18 cellular contexts compared by ENCODE assay signal in genomic region chr9:128416014-128416413, GRCh38. TPM values are rescaled to one million over a fixed set of nuclear protein-coding genes. Genes with fewer than 3 reads are reported as not detected.
DNase-seq lines count a peak whose midpoint lies in the region; ATAC-seq, FAIRE-seq and TF ChIP-seq lines count a peak whose summit lies in the region.
"Had no signal": no experiment of that assay in that cellular context is flagged by ENCODE, and none has a peak within 500 bp of the region (broad histone marks: within the 10 kb centered on the region; RNA-seq: fewer than 3 reads in every experiment).

No MANE protein-coding gene starts in this region.

- POLR2A ChIA-PET in HepG2 (lab: Yijun Ruan, JAX), result interaction anchor here (0.5 kb wide), 1 partner anchor 116 kb away, joined by 5 read pairs; no protein-coding TSS in a partner anchor
- POLR2A ChIA-PET in SK-N-SH (lab: Yijun Ruan, JAX), result no interaction called here

- no TSS peak for BruUV-seq in HepG2 (replicated peaks; lab: Mats Ljungman, UMichigan)

- intact Hi-C loops in HepG2 (cut with micrococcal nuclease; ENCODE audit: unreplicated experiment) (no loop called here), right lobe of liver (cut with DNase I) (loop anchor here in 1 of 2 donors (10.0 kb wide), 1 partner anchor 51 kb away; no protein-coding TSS in a partner anchor)

- CTCF ChIA-PET in HepG2 (lab: Yijun Ruan, JAX; ENCODE audit: low intra/inter-chr PET ratio, low total read pairs), result no interaction called here
- CTCF ChIA-PET in SK-N-SH (lab: Yijun Ruan, JAX), result interaction anchor here (1.4 kb wide), 1 partner anchor 23 kb away, joined by 5 read pairs; no protein-coding TSS in a partner anchor

- H3K9me3 ChIP-seq in HepG2 (ENCODE audit: low read length) (no peaks in the 10 kb centered on the region), right lobe of liver (no peaks in the 10 kb centered on the region), SK-N-SH (no peaks in the 10 kb centered on the region)
- H3K9me3 ChIP-seq: mucosa of descending colon, SJSA1 had no signal

- FAIRE-seq in HepG2 (lab: Jason Lieb, UNC), result no peak
- FAIRE-seq: colon, kidney, TTC549 had no signal

- H4K20me1 ChIP-seq in HepG2 (ENCODE audit: insufficient read depth, low read length), result no peaks in the 10 kb centered on the region
- H4K20me1 ChIP-seq in SK-N-SH (ENCODE audit: insufficient read depth), result no peaks in the 10 kb centered on the region

- peak overlapping the region; percentile 41 for H3K4me3 Mint-ChIP-seq in mesothelial cell of epicardium
- H3K4me3 Mint-ChIP-seq: activated T-cell treated with anti-CD3 and anti-CD28 coated beads, Interleukin-2, amount 50 U/mL, for 72 hours had no signal

- no peaks in the 10 kb centered on the region for H3K36me3 Mint-ChIP-seq in mesothelial cell of epicardium

- H3K9ac ChIP-seq in HepG2 (ENCODE audit: insufficient read depth, low read depth, low read length), result no peak overlapping the region
- H3K9ac ChIP-seq in SK-N-SH, result no peak overlapping the region

- H3K9me3 Mint-ChIP-seq in mesothelial cell of epicardium, result no peaks in the 10 kb centered on the region
- H3K9me3 Mint-ChIP-seq: activated T-cell treated with anti-CD3 and anti-CD28 coated beads, Interleukin-2, amount 50 U/mL, for 72 hours had no signal

- H3K4me1 ChIP-seq in HepG2 (ENCODE audit: insufficient read depth, low read length) (peaks cover 40% of the 10 kb centered on the region), right lobe of liver (peaks cover 0 to 11% (median 0%) of the 10 kb centered on the region in 4 donors), SK-N-SH (ENCODE audit: control insufficient read depth in 1 of 2, insufficient read depth in 2 of 2, low read depth in 1 of 2, low read length in 1 of 2) (peaks cover 0 to 10% of the 10 kb centered on the region in 2 experiments; a peak in 1 of 4 replicates)

- H3F3A ChIP-seq in SK-N-SH (replicated peaks; ENCODE audit: insufficient read depth), result no peaks in the 10 kb centered on the region

- H3K27ac ChIP-seq in HepG2 (ENCODE audit: extremely low read length, insufficient read depth, low read length) (no peak overlapping the region), right lobe of liver (no peak overlapping the region), VCaP (peak overlapping the region; percentile 69), coronary artery (no peak overlapping the region), SK-N-SH (ENCODE audit: low read depth in 2 of 2, low read length in 1 of 2) (no peak overlapping the region)
- H3K27ac ChIP-seq: SJSA1 had no signal

- H3K4me2 ChIP-seq in HepG2 (ENCODE audit: low read depth, low read length) (no peak overlapping the region), SK-N-SH (no peak overlapping the region)

- TF ChIP-seq POLR2A in HepG2 (IDR thresholded peaks at IDR 0.05; ENCODE audit: insufficient read depth in 1 of 2, low read depth in 2 of 2, low read length in 2 of 2) (no peak), right lobe of liver (IDR thresholded peaks at IDR 0.05) (no peak)

- peaks cover 8% of the 10 kb centered on the region for H3K27me3 Mint-ChIP-seq in mesothelial cell of epicardium (ENCODE audit: low read depth)

- no peaks in the 10 kb centered on the region for H3K9me2 ChIP-seq in SK-N-SH

- no peaks in the 10 kb centered on the region for H3K79me2 ChIP-seq in HepG2 (ENCODE audit: insufficient read depth, low read length)
- peaks cover under 1% of the 10 kb centered on the region; the same call in 1 of the 2 replicates for H3K79me2 ChIP-seq in SK-N-SH (ENCODE audit: insufficient read depth)

- H3K36me3 ChIP-seq in HepG2 (replicated peaks in 1 of 2; ENCODE audit: control insufficient read depth in 1 of 2, insufficient read depth in 2 of 2, low read length in 2 of 2) (no peaks in the 10 kb centered on the region), right lobe of liver (no peaks in the 10 kb centered on the region), SK-N-SH (replicated peaks in 1 of 2; ENCODE audit: control insufficient read depth in 1 of 2, insufficient read depth in 2 of 2, low read length in 1 of 2) (no peaks in the 10 kb centered on the region)
- H3K36me3 ChIP-seq: SJSA1 had no signal

- H3K27me3 ChIP-seq in HepG2 (ENCODE audit: control insufficient read depth in 1 of 2, insufficient read depth in 2 of 2, low read length in 2 of 2) (peaks cover 4 to 8% of the 10 kb centered on the region in 2 experiments; a peak in 3 of 5 replicates), right lobe of liver (no peaks in the 10 kb centered on the region), SK-N-SH (ENCODE audit: insufficient read depth) (no peaks in the 10 kb centered on the region; the same call in 1 of the 2 replicates)
- H3K27me3 ChIP-seq: SJSA1 had no signal

- 71% methylated on average over 6 of the region's 6 CpGs for WGBS in HepG2 (ENCODE audit: low lambda C conversion rate)
- 45% methylated on average over 5 of the region's 6 CpGs for WGBS in right lobe of liver (ENCODE audit: insufficient coverage, low coverage, low lambda C conversion rate, missing lambda C conversion rate)
- WGBS in SK-N-SH (ENCODE audit: low lambda C conversion rate), result 78% methylated on average over 6 of the region's 6 CpGs

- H3K4me3 ChIP-seq in HepG2 (replicated peaks in 1 of 3; ENCODE audit: insufficient read depth in 1 of 3, low read depth in 2 of 3, low read length in 3 of 3) (no peak overlapping the region), right lobe of liver (no peak overlapping the region), coronary artery (no peak overlapping the region), SK-N-SH (ENCODE audit: low read depth in 2 of 2, low read length in 1 of 2) (no peak overlapping the region)
- H3K4me3 ChIP-seq: mucosa of descending colon, SJSA1 had no signal

- in situ Hi-C loops in HepG2 (cut with HindIII; ENCODE audit: extremely low pct_ligation_motif_present, low pct_unique_long_range_greater_than_20kb), result no loop called here

- TF ChIP-seq RAD21 in HepG2 (CRISPR knock-in tag; IDR thresholded peaks at IDR 0.05), result no peak
- TF ChIP-seq RAD21 in SK-N-SH (IDR thresholded peaks at IDR 0.05; ENCODE audit: low read length), result no peak

- TF ChIP-seq EP300 in HepG2 (IDR thresholded peaks at IDR 0.05; ENCODE audit: low read depth in 2 of 2, low read length in 2 of 2) (no peak), HepG2 (CRISPR knock-in tag; IDR thresholded peaks at IDR 0.05; ENCODE audit: borderline replicate concordance) (no peak), SK-N-SH (IDR thresholded peaks at IDR 0.05; ENCODE audit: borderline replicate concordance in 1 of 2, low read depth in 1 of 2, low read length in 1 of 2) (no peak)

- DNase-seq in HepG2 (ENCODE audit: low spot score), result no peak
- DNase-seq in right lobe of liver, result no peak
- peak in 1 of 2 experiments; percentile 66 for DNase-seq in mesothelial cell of epicardium (ENCODE audit: low spot score in 2 of 2, unreplicated experiment in 2 of 2)
- DNase-seq in LoVo (ENCODE audit: low spot score), result no peak
- DNase-seq in coronary artery (ENCODE audit: low spot score), result no peak
- DNase-seq in SK-N-SH, result no peak
- DNase-seq: activated CD4-positive, alpha-beta T cell treated with anti-CD3 and anti-CD28 coated beads, Interleukin-2, amount 50 U/mL, for 4 hours; activated T-cell treated with anti-CD3 and anti-CD28 coated beads, Interleukin-2, amount 50 U/mL, for 72 hours; kidney; mucosa of descending colon; NCI-H2107; NK-92 treated with Interleukin-12 subunit alpha and Interleukin-12 subunit beta, amount 100 ng/mL, for 24 hours had no signal

- peaks cover 36% of the 10 kb centered on the region for H3K4me1 Mint-ChIP-seq in mesothelial cell of epicardium

- peak overlapping the region; percentile 97 for H3K27ac Mint-ChIP-seq in mesothelial cell of epicardium
- H3K27ac Mint-ChIP-seq: activated T-cell treated with anti-CD3 and anti-CD28 coated beads, Interleukin-2, amount 50 U/mL, for 72 hours had no signal

- no peak for ATAC-seq in HepG2
- no peak for ATAC-seq in right lobe of liver
- no peak for ATAC-seq in HG03439 (IDR thresholded peaks at IDR 0.05; ENCODE audit: unreplicated experiment)
- ATAC-seq: activated T-cell treated with anti-CD3 and anti-CD28 coated beads, Interleukin-2, amount 50 U/mL, for 72 hours; esophagus mucosa had no signal

- TF ChIP-seq CTCF in HepG2 (CRISPR knock-in tag; IDR thresholded peaks at IDR 0.05) (no peak), right lobe of liver (IDR thresholded peaks at IDR 0.05) (no peak), VCaP (conservative IDR thresholded peaks at IDR 0.05) (no peak), mesothelial cell of epicardium (IDR thresholded peaks at IDR 0.05; ENCODE audit: unreplicated experiment) (no peak), coronary artery (IDR thresholded peaks at IDR 0.05) (no peak), SK-N-SH (IDR thresholded peaks at IDR 0.05) (no peak)

- H2AFZ ChIP-seq in HepG2 (ENCODE audit: low read length) (no peak overlapping the region), SK-N-SH (ENCODE audit: low read depth) (no peak overlapping the region)

RNA-seq across cellular contexts. Expression of gene CERCAM, which starts 4.6 kb away (rescaled TPM):
- total RNA-seq in HepG2 (2016; rRNA removed; fragmentation: Illumina TruSeq; extraction: Trizol), result 4.2 and 9.0 TPM in 2 replicates
- total RNA-seq in HepG2 (2016; cell fraction: cytosol; rRNA removed; fragmentation: Illumina TruSeq; extraction: Trizol; ENCODE audit: low read depth), result 3.2 and 3.4 TPM in 2 replicates
- total RNA-seq in HepG2 (2016; cell fraction: insoluble cytoplasmic fraction; rRNA removed; fragmentation: Illumina TruSeq; extraction: Trizol), result 2.8 and 8.0 TPM in 2 replicates
- total RNA-seq in HepG2 (2016; cell fraction: membrane; rRNA removed; fragmentation: Illumina TruSeq; extraction: Trizol), result 5.1 TPM in 2 replicates
- total RNA-seq in HepG2 (2016; cell fraction: nucleus; rRNA removed; fragmentation: Illumina TruSeq; extraction: Trizol), result 10.5 and 11.6 TPM in 2 replicates
- 17.1 and 19.6 TPM in 2 replicates for polyA plus RNA-seq in HepG2 (2011; rRNA removed)
- 15.6 and 24.7 TPM in 2 replicates for polyA plus RNA-seq in HepG2 (2011; cell fraction: cytosol; rRNA removed)
- 52.1 and 62.8 TPM in 2 replicates for polyA plus RNA-seq in HepG2 (2011; cell fraction: nucleus; rRNA removed)
- polyA plus RNA-seq in HepG2 (2012), result 5.9 and 7.0 TPM in 2 replicates
- polyA plus RNA-seq in HepG2 (2016; cell fraction: cytosol; fragmentation: Illumina TruSeq; extraction: Trizol; ENCODE audit: low read depth), result 4.7 and 5.3 TPM in 2 replicates
- polyA plus RNA-seq in HepG2 (2016; cell fraction: insoluble cytoplasmic fraction; fragmentation: Illumina TruSeq; extraction: Trizol; ENCODE audit: low read depth), result 3.9 and 4.0 TPM in 2 replicates
- polyA plus RNA-seq in HepG2 (2016; cell fraction: membrane; fragmentation: Illumina TruSeq; extraction: Trizol; ENCODE audit: low read depth), result 6.5 and 7.0 TPM in 2 replicates
- 18.8 and 19.8 TPM in 2 replicates for polyA plus RNA-seq in HepG2 (2016; cell fraction: nucleus; fragmentation: Illumina TruSeq; extraction: Trizol; ENCODE audit: insufficient read depth, low read depth)
- 1.3 and 29.5 TPM in 2 replicates for polyA minus RNA-seq in HepG2 (2011; rRNA and poly(A)+ RNA removed; ENCODE audit: low replicate concordance)
- 9.5 and 10.8 TPM in 2 replicates for polyA minus RNA-seq in HepG2 (2011; cell fraction: cytosol; rRNA and poly(A)+ RNA removed)
- 8.8 and 10.6 TPM in 2 replicates for polyA minus RNA-seq in HepG2 (2011; cell fraction: nucleus; rRNA and poly(A)+ RNA removed)
- total RNA-seq in right lobe of liver, result 1 to 10 TPM; 1.3 to 3.1 (median 2.2) TPM
- total RNA-seq in mesothelial cell of epicardium, result 134 to 143 TPM (median 141 TPM) in 3 replicates
- polyA plus RNA-seq in SK-N-SH (2012; rRNA removed), result 128 and 131 TPM in 2 replicates
- 57.7 and 89.5 TPM in 2 replicates for polyA plus RNA-seq in SK-N-SH (2012; cell fraction: cytosol; rRNA removed)
- polyA plus RNA-seq in SK-N-SH (2012; cell fraction: nucleus; rRNA removed), result 87.1 and 115 TPM in 2 replicates

RNA-seq across cellular contexts. Expression of gene ODF2, which starts 39.8 kb away (rescaled TPM):
- 28.3 and 31.3 TPM in 2 replicates for total RNA-seq in HepG2 (2016; rRNA removed; fragmentation: Illumina TruSeq; extraction: Trizol)
- 6.8 and 10.0 TPM in 2 replicates for total RNA-seq in HepG2 (2016; cell fraction: cytosol; rRNA removed; fragmentation: Illumina TruSeq; extraction: Trizol; ENCODE audit: low read depth)
- 28.2 and 33.5 TPM in 2 replicates for total RNA-seq in HepG2 (2016; cell fraction: insoluble cytoplasmic fraction; rRNA removed; fragmentation: Illumina TruSeq; extraction: Trizol)
- 17.0 and 17.8 TPM in 2 replicates for total RNA-seq in HepG2 (2016; cell fraction: membrane; rRNA removed; fragmentation: Illumina TruSeq; extraction: Trizol)
- 32.1 and 38.6 TPM in 2 replicates for total RNA-seq in HepG2 (2016; cell fraction: nucleus; rRNA removed; fragmentation: Illumina TruSeq; extraction: Trizol)
- polyA plus RNA-seq in HepG2 (2011; rRNA removed), result 9.8 and 10.0 TPM in 2 replicates
- polyA plus RNA-seq in HepG2 (2011; cell fraction: cytosol; rRNA removed), result 3.3 and 3.7 TPM in 2 replicates
- polyA plus RNA-seq in HepG2 (2011; cell fraction: nucleus; rRNA removed), result 69.5 and 91.8 TPM in 2 replicates
- polyA plus RNA-seq in HepG2 (2012), result 12.4 and 16.5 TPM in 2 replicates
- polyA plus RNA-seq in HepG2 (2016; cell fraction: cytosol; fragmentation: Illumina TruSeq; extraction: Trizol; ENCODE audit: low read depth), result 5.0 TPM in 2 replicates
- 23.7 and 26.7 TPM in 2 replicates for polyA plus RNA-seq in HepG2 (2016; cell fraction: insoluble cytoplasmic fraction; fragmentation: Illumina TruSeq; extraction: Trizol; ENCODE audit: low read depth)
- polyA plus RNA-seq in HepG2 (2016; cell fraction: membrane; fragmentation: Illumina TruSeq; extraction: Trizol; ENCODE audit: low read depth), result 7.9 and 9.5 TPM in 2 replicates
- polyA plus RNA-seq in HepG2 (2016; cell fraction: nucleus; fragmentation: Illumina TruSeq; extraction: Trizol; ENCODE audit: insufficient read depth, low read depth), result 69.2 and 78.2 TPM in 2 replicates
- 4.7 and 19.7 TPM in 2 replicates for polyA minus RNA-seq in HepG2 (2011; rRNA and poly(A)+ RNA removed; ENCODE audit: low replicate concordance)
- polyA minus RNA-seq in HepG2 (2011; cell fraction: cytosol; rRNA and poly(A)+ RNA removed), result 3.1 and 3.5 TPM in 2 replicates
- 13.1 and 15.3 TPM in 2 replicates for polyA minus RNA-seq in HepG2 (2011; cell fraction: nucleus; rRNA and poly(A)+ RNA removed)
- 10 to 100 TPM in 3 of 6 experiments, 1 to 10 TPM in 3; 5.5 to 17.1 (median 10.8) TPM for total RNA-seq in right lobe of liver
- 41.2 to 42.4 TPM (median 42.0 TPM) in 3 replicates for total RNA-seq in mesothelial cell of epicardium
- polyA plus RNA-seq in SK-N-SH (2012; rRNA removed), result 32.7 and 35.7 TPM in 2 replicates
- 27.5 and 27.8 TPM in 2 replicates for polyA plus RNA-seq in SK-N-SH (2012; cell fraction: cytosol; rRNA removed)
- polyA plus RNA-seq in SK-N-SH (2012; cell fraction: nucleus; rRNA removed), result 121 and 162 TPM in 2 replicates

RNA-seq across cellular contexts. Expression of gene URM1, which starts 44.8 kb away (rescaled TPM):
- total RNA-seq in HepG2 (2016; rRNA removed; fragmentation: Illumina TruSeq; extraction: Trizol) (37.1 and 42.1 TPM in 2 replicates), right lobe of liver (10 to 100 TPM; 16.6 to 25.9 (median 22.2) TPM), mesothelial cell of epicardium (46.6 to 54.9 TPM (median 51.5 TPM) in 3 replicates)
- total RNA-seq in HepG2 (2016; cell fraction: cytosol; rRNA removed; fragmentation: Illumina TruSeq; extraction: Trizol; ENCODE audit: low read depth), result 7.2 and 8.5 TPM in 2 replicates
- 34.5 and 46.1 TPM in 2 replicates for total RNA-seq in HepG2 (2016; cell fraction: insoluble cytoplasmic fraction; rRNA removed; fragmentation: Illumina TruSeq; extraction: Trizol)
- total RNA-seq in HepG2 (2016; cell fraction: membrane; rRNA removed; fragmentation: Illumina TruSeq; extraction: Trizol), result 23.0 and 25.4 TPM in 2 replicates
- total RNA-seq in HepG2 (2016; cell fraction: nucleus; rRNA removed; fragmentation: Illumina TruSeq; extraction: Trizol), result 19.0 and 24.0 TPM in 2 replicates
- polyA plus RNA-seq in HepG2 (2011; rRNA removed) (41.3 and 51.5 TPM in 2 replicates), SK-N-SH (2012; rRNA removed) (58.9 and 61.5 TPM in 2 replicates)
- 28.0 and 37.2 TPM in 2 replicates for polyA plus RNA-seq in HepG2 (2011; cell fraction: cytosol; rRNA removed)
- polyA plus RNA-seq in HepG2 (2011; cell fraction: nucleus; rRNA removed), result 80.9 and 98.9 TPM in 2 replicates
- 44.2 and 48.1 TPM in 2 replicates for polyA plus RNA-seq in HepG2 (2012)
- polyA plus RNA-seq in HepG2 (2016; cell fraction: cytosol; fragmentation: Illumina TruSeq; extraction: Trizol; ENCODE audit: low read depth), result 12.6 and 15.0 TPM in 2 replicates
- 55.0 and 56.0 TPM in 2 replicates for polyA plus RNA-seq in HepG2 (2016; cell fraction: insoluble cytoplasmic fraction; fragmentation: Illumina TruSeq; extraction: Trizol; ENCODE audit: low read depth)
- 24.9 and 27.1 TPM in 2 replicates for polyA plus RNA-seq in HepG2 (2016; cell fraction: membrane; fragmentation: Illumina TruSeq; extraction: Trizol; ENCODE audit: low read depth)
- 49.6 and 53.8 TPM in 2 replicates for polyA plus RNA-seq in HepG2 (2016; cell fraction: nucleus; fragmentation: Illumina TruSeq; extraction: Trizol; ENCODE audit: insufficient read depth, low read depth)
- polyA minus RNA-seq in HepG2 (2011; rRNA and poly(A)+ RNA removed; ENCODE audit: low replicate concordance), result 55.9 and 116 TPM in 2 replicates
- 13.8 and 16.4 TPM in 2 replicates for polyA minus RNA-seq in HepG2 (2011; cell fraction: cytosol; rRNA and poly(A)+ RNA removed)
- polyA minus RNA-seq in HepG2 (2011; cell fraction: nucleus; rRNA and poly(A)+ RNA removed), result 11.3 and 16.7 TPM in 2 replicates
- 45.3 and 50.0 TPM in 2 replicates for polyA plus RNA-seq in SK-N-SH (2012; cell fraction: cytosol; rRNA removed)
- 85.0 and 87.0 TPM in 2 replicates for polyA plus RNA-seq in SK-N-SH (2012; cell fraction: nucleus; rRNA removed)

Comparison
In these comparisons a context has a peak if more than half of its experiments do, and no peak if none do; other contexts are left out.
1. RNA of gene CERCAM, which starts 4.6 kb away (total RNA-seq): 134 to 143 TPM in mesothelial cell of epicardium; 2.8 to 11.6 TPM in HepG2 and 1.3 to 3.1 TPM in right lobe of liver; every median in the first group is over 10 times any median in the second.